In the genomic region with DNA sequence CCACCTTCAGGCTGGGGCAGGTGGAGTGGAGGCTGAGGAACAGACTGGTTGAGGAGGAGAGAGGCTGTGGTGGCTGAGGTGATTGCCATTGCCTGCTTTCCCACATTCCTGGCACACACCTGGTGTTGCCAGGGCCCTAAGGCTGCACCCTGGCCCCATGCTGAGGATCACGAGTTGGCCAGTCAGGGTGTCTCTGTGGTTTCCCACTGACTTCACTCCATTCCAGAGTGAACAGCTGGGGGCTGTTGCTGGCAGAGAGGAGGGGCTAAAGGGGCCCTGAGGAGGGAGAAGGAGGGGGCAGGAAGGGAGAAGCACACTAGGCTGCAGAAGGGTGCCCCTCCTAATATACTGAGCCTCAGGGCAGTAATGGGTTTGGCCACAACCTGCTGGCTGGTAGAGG, we compare ENCODE assay signal across 9 cellular contexts. TPM values are rescaled to one million over a fixed set of nuclear protein-coding genes. Genes with fewer than 3 reads are reported as not detected.
DNase-seq lines count a peak whose midpoint lies in the region; ATAC-seq lines count a peak whose summit lies in the region.
"Had no signal": no experiment of that assay in that cellular context is flagged by ENCODE, and none has a peak within 500 bp of the region (broad histone marks: within the 10 kb centered on the region; RNA-seq: fewer than 3 reads in every experiment).

No MANE protein-coding gene starts in this region.

- ATAC-seq in stimulated activated naive CD8-positive, alpha-beta T cell treated with anti-CD3 and anti-CD28 coated beads, Interleukin-15, Interleukin-2, amounts not matched to agents 100 U/mL and 50 U/mL, for 24 hours = no peak
- no peak for ATAC-seq in activated naive CD8-positive, alpha-beta T cell treated with anti-CD3 and anti-CD28 coated beads, Interleukin-2, amount 10 ng/mL, durations not matched to agents 7 days and 5 days (ENCODE audit: low read depth)
- no peak for ATAC-seq in HG02981 (IDR thresholded peaks at IDR 0.05; ENCODE audit: unreplicated experiment)
- ATAC-seq in HG02763 (IDR thresholded peaks at IDR 0.05; ENCODE audit: unreplicated experiment) = no peak
- ATAC-seq in GM18858 (IDR thresholded peaks at IDR 0.05; ENCODE audit: unreplicated experiment) = no peak

- H3K36me3 Mint-ChIP-seq in stimulated activated naive CD8-positive, alpha-beta T cell treated with anti-CD3 and anti-CD28 coated beads, Interleukin-15, Interleukin-2, amounts not matched to agents 100 ng/mL and 50 ng/mL, for 24 hours (ENCODE audit: low read depth) = peaks cover 5% of the 10 kb centered on the region
- peaks cover 3% of the 10 kb centered on the region for H3K36me3 Mint-ChIP-seq in activated naive CD8-positive, alpha-beta T cell treated with anti-CD3 and anti-CD28 coated beads, Interleukin-2, amount 10 ng/mL, durations not matched to agents 7 days and 5 days

- H3K4me1 Mint-ChIP-seq in stimulated activated naive CD8-positive, alpha-beta T cell treated with anti-CD3 and anti-CD28 coated beads, Interleukin-15, Interleukin-2, amounts not matched to agents 100 ng/mL and 50 ng/mL, for 24 hours (ENCODE audit: low read depth) = peaks cover 23% of the 10 kb centered on the region
- peaks cover 16% of the 10 kb centered on the region for H3K4me1 Mint-ChIP-seq in activated naive CD8-positive, alpha-beta T cell treated with anti-CD3 and anti-CD28 coated beads, Interleukin-2, amount 10 ng/mL, durations not matched to agents 7 days and 5 days

- no peaks in the 10 kb centered on the region for H3K9me3 Mint-ChIP-seq in stimulated activated naive CD8-positive, alpha-beta T cell treated with anti-CD3 and anti-CD28 coated beads, Interleukin-15, Interleukin-2, amounts not matched to agents 100 ng/mL and 50 ng/mL, for 24 hours
- H3K9me3 Mint-ChIP-seq in activated naive CD8-positive, alpha-beta T cell treated with anti-CD3 and anti-CD28 coated beads, Interleukin-2, amount 10 ng/mL, durations not matched to agents 7 days and 5 days = no peaks in the 10 kb centered on the region

- no peak for DNase-seq in stimulated activated naive CD8-positive, alpha-beta T cell treated with anti-CD3 and anti-CD28 coated beads, Interleukin-15, Interleukin-2, amounts not matched to agents 100 U/mL and 50 U/mL, for 24 hours
- no peak for DNase-seq in activated naive CD8-positive, alpha-beta T cell treated with anti-CD3 and anti-CD28 coated beads, Interleukin-2, amount 10 ng/mL, durations not matched to agents 7 days and 5 days
- peak; percentile 59 for DNase-seq in mesenteric fat pad (ENCODE audit: low spot score)
- no peak for DNase-seq in T1000 (lab: John Stamatoyannopoulos, UW)

- peaks cover 5% of the 10 kb centered on the region for H3K27me3 Mint-ChIP-seq in stimulated activated naive CD8-positive, alpha-beta T cell treated with anti-CD3 and anti-CD28 coated beads, Interleukin-15, Interleukin-2, amounts not matched to agents 100 ng/mL and 50 ng/mL, for 24 hours
- H3K27me3 Mint-ChIP-seq in activated naive CD8-positive, alpha-beta T cell treated with anti-CD3 and anti-CD28 coated beads, Interleukin-2, amount 10 ng/mL, durations not matched to agents 7 days and 5 days = peaks cover 19% of the 10 kb centered on the region

- POLR2A ChIA-PET in activated naive CD8-positive, alpha-beta T cell treated with anti-CD3 and anti-CD28 coated beads, Interleukin-2, amount 10 ng/mL, durations not matched to agents 7 days and 5 days (lab: Charles Lee) = no interaction called here

- no peak overlapping the region for H3K27ac Mint-ChIP-seq in stimulated activated naive CD8-positive, alpha-beta T cell treated with anti-CD3 and anti-CD28 coated beads, Interleukin-15, Interleukin-2, amounts not matched to agents 100 ng/mL and 50 ng/mL, for 24 hours
- no peak overlapping the region for H3K27ac Mint-ChIP-seq in activated naive CD8-positive, alpha-beta T cell treated with anti-CD3 and anti-CD28 coated beads, Interleukin-2, amount 10 ng/mL, durations not matched to agents 7 days and 5 days

- peak overlapping the region; percentile 79 for H3K4me3 Mint-ChIP-seq in stimulated activated naive CD8-positive, alpha-beta T cell treated with anti-CD3 and anti-CD28 coated beads, Interleukin-15, Interleukin-2, amounts not matched to agents 100 ng/mL and 50 ng/mL, for 24 hours
- peak overlapping the region; percentile 75 for H3K4me3 Mint-ChIP-seq in activated naive CD8-positive, alpha-beta T cell treated with anti-CD3 and anti-CD28 coated beads, Interleukin-2, amount 10 ng/mL, durations not matched to agents 7 days and 5 days

RNA-seq across cellular contexts. Expression of gene TMEM86A, which starts 1.8 kb away (rescaled TPM):
- total RNA-seq in activated naive CD8-positive, alpha-beta T cell treated with anti-CD3 and anti-CD28 coated beads, Interleukin-2, amount 10 ng/mL, durations not matched to agents 7 days and 5 days = 1 to 10 TPM; 1.4 to 1.7 TPM
- total RNA-seq in mesenteric fat pad = 6.1 TPM

RNA-seq across cellular contexts. Expression of gene IGSF22, which starts 25.6 kb away (rescaled TPM):
- total RNA-seq in activated naive CD8-positive, alpha-beta T cell treated with anti-CD3 and anti-CD28 coated beads, Interleukin-2, amount 10 ng/mL, durations not matched to agents 7 days and 5 days = 1 to 10 TPM; 2.5 TPM
- total RNA-seq in mesenteric fat pad = 1.00 TPM
- total RNA-seq: OCI-LY7 had no signal
